ENCODE assay signal across 12 cellular contexts in the genomic region with DNA sequence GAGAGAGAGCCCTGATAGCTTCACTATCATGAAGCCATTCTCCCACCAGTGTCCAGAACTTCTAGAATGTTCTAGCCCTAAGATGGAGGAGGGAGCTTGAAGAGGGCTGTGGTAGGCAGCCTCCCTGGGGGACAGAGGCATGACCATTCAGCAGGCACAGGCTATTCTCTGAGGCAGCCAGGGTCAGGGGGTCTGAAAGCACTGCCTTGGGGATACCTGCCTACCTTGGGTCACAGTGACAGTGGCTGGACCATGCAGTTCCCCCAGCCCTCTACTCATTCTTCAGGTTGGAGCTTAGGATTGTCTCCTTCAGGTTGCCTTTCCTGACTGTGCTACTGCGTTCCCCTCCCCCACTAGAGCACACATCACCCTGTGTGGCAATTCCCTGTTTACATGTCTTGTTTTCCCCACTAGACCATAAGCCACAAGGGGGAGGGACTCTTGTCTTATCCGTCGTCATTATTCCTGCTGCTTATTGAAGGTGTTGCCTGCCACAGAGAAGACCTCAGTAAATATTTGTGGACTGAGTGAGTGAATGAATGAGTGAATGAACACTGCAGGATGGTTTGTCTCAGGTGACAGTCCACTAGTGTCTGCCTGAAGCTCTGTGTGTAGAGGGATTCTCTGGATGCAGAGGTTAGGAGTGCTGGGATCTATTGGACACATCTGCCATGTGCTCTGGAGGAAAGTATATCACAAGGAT. TPM values are rescaled to one million over a fixed set of nuclear protein-coding genes. Genes with fewer than 3 reads are reported as not detected.
A peak's percentile ranks its signal among the peaks of the same experiment; 100 is the strongest.
DNase-seq lines count a peak whose midpoint lies in the region; ATAC-seq and TF ChIP-seq lines count a peak whose summit lies in the region.
"Had no signal": no experiment of that assay in that cellular context is flagged by ENCODE, and none has a peak within 500 bp of the region (broad histone marks: within the 10 kb centered on the region; RNA-seq: fewer than 3 reads in every experiment).

No MANE protein-coding gene starts in this region.

- ATAC-seq in CD4-positive, CD25-positive, alpha-beta regulatory T cell (ENCODE audit: low read depth in 2 of 2), result no peak
- peak; percentile 6 for ATAC-seq in mucosa of descending colon
- ATAC-seq: foreskin keratinocyte had no signal

- no peaks in the 10 kb centered on the region for H3K27me3 ChIP-seq in CD4-positive, CD25-positive, alpha-beta regulatory T cell (ENCODE audit: control insufficient read depth, insufficient read depth, low read length)
- H3K27me3 ChIP-seq in adipocyte (replicated peaks; ENCODE audit: control insufficient read depth, insufficient read depth, low read length), result no peaks in the 10 kb centered on the region
- H3K27me3 ChIP-seq: brain microvascular endothelial cell, foreskin keratinocyte had no signal

- no peak for DNase-seq in CD4-positive, CD25-positive, alpha-beta regulatory T cell
- no peak for DNase-seq in adipocyte (ENCODE audit: low read depth)
- DNase-seq in mucosa of descending colon, result no peak
- DNase-seq in glutamatergic neuron, result no peak
- no peak for DNase-seq in activated CD4-positive, CD25-positive, alpha-beta regulatory T cell (lab: John Stamatoyannopoulos, UW)
- no peak for DNase-seq in NCI-H2081 (lab: John Stamatoyannopoulos, UW)
- DNase-seq in hippocampal formation (lab: John Stamatoyannopoulos, UW), result no peak
- DNase-seq: brain microvascular endothelial cell, foreskin keratinocyte had no signal

- H3K36me3 ChIP-seq in CD4-positive, CD25-positive, alpha-beta regulatory T cell (ENCODE audit: control insufficient read depth, insufficient read depth, low read length), result peaks cover 32% of the 10 kb centered on the region
- H3K36me3 ChIP-seq in adipocyte (ENCODE audit: control insufficient read depth, insufficient read depth, low read length, severe bottlenecking), result peaks cover 44% of the 10 kb centered on the region
- H3K36me3 ChIP-seq in mucosa of descending colon (ENCODE audit: low read depth), result no peaks in the 10 kb centered on the region

- H3K4me3 Mint-ChIP-seq in CD4-positive, CD25-positive, alpha-beta regulatory T cell, result peak overlapping the region in 1 of 4 donors; percentile 79
- H3K4me3 Mint-ChIP-seq in IgD-negative memory B cell, result peak overlapping the region in 2 of 4 donors; percentile 61 to 81
- no peak overlapping the region for H3K4me3 Mint-ChIP-seq in glutamatergic neuron (ENCODE audit: unreplicated experiment)

- peak overlapping the region; percentile 6 for H3K9ac ChIP-seq in adipocyte (ENCODE audit: low read length)

- H3K36me3 Mint-ChIP-seq in CD4-positive, CD25-positive, alpha-beta regulatory T cell, result peaks cover 26% of the 10 kb centered on the region
- peaks cover 4% of the 10 kb centered on the region for H3K36me3 Mint-ChIP-seq in IgD-negative memory B cell
- no peaks in the 10 kb centered on the region for H3K36me3 Mint-ChIP-seq in glutamatergic neuron (ENCODE audit: unreplicated experiment)

- no peaks in the 10 kb centered on the region for H3K27me3 Mint-ChIP-seq in CD4-positive, CD25-positive, alpha-beta regulatory T cell
- no peaks in the 10 kb centered on the region for H3K27me3 Mint-ChIP-seq in IgD-negative memory B cell
- H3K27me3 Mint-ChIP-seq in glutamatergic neuron (ENCODE audit: unreplicated experiment), result peaks cover 16% of the 10 kb centered on the region

- peaks cover 76% of the 10 kb centered on the region for H3K4me1 ChIP-seq in CD4-positive, CD25-positive, alpha-beta regulatory T cell (ENCODE audit: control insufficient read depth, insufficient read depth, low read length, poor library complexity, severe bottlenecking)
- peaks cover 29% of the 10 kb centered on the region for H3K4me1 ChIP-seq in adipocyte (ENCODE audit: control insufficient read depth, insufficient read depth, low read length)
- H3K4me1 ChIP-seq in mucosa of descending colon (ENCODE audit: low read depth), result peaks cover 10% of the 10 kb centered on the region
- H3K4me1 ChIP-seq: foreskin keratinocyte had no signal

- intact Hi-C loops in mucosa of descending colon (cut with DNase I, micrococcal nuclease), result no loop called here

- peaks cover 6 to 86% (median 61%) of the 10 kb centered on the region in 4 donors for H3K4me1 Mint-ChIP-seq in CD4-positive, CD25-positive, alpha-beta regulatory T cell
- peaks cover 37 to 61% (median 39%) of the 10 kb centered on the region in 3 donors for H3K4me1 Mint-ChIP-seq in IgD-negative memory B cell
- H3K4me1 Mint-ChIP-seq in glutamatergic neuron (ENCODE audit: low read depth, unreplicated experiment), result peaks cover 26% of the 10 kb centered on the region

- no peaks in the 10 kb centered on the region for H3K9me3 Mint-ChIP-seq in CD4-positive, CD25-positive, alpha-beta regulatory T cell
- no peaks in the 10 kb centered on the region for H3K9me3 Mint-ChIP-seq in IgD-negative memory B cell
- peaks cover 6% of the 10 kb centered on the region for H3K9me3 Mint-ChIP-seq in glutamatergic neuron (ENCODE audit: unreplicated experiment)

- H3K27ac Mint-ChIP-seq in CD4-positive, CD25-positive, alpha-beta regulatory T cell, result peak overlapping the region; percentile 99 to 100 (median 100)
- peak overlapping the region; percentile 95 to 99 (median 97) for H3K27ac Mint-ChIP-seq in IgD-negative memory B cell
- no peak overlapping the region for H3K27ac Mint-ChIP-seq in glutamatergic neuron (ENCODE audit: unreplicated experiment)

- no peak overlapping the region for H3K4me3 ChIP-seq in CD4-positive, CD25-positive, alpha-beta regulatory T cell (ENCODE audit: low read depth, low read length)
- H3K4me3 ChIP-seq in adipocyte (ENCODE audit: low read length) (peak overlapping the region; percentile 38), mucosa of descending colon (no peak overlapping the region)

- H3K27ac ChIP-seq in CD4-positive, CD25-positive, alpha-beta regulatory T cell (ENCODE audit: insufficient read depth, low read length, poor library complexity, severe bottlenecking), result peak overlapping the region; percentile 99
- H3K27ac ChIP-seq: brain microvascular endothelial cell, foreskin keratinocyte, VCaP had no signal

- no peak for TF ChIP-seq CTCF in mucosa of descending colon (IDR thresholded peaks at IDR 0.05)
- TF ChIP-seq CTCF in glutamatergic neuron (IDR thresholded peaks at IDR 0.05; ENCODE audit: partially characterized antibody, unreplicated experiment), result no peak

- H3K9me3 ChIP-seq in CD4-positive, CD25-positive, alpha-beta regulatory T cell (ENCODE audit: control insufficient read depth in 2 of 2, low read length in 2 of 2), result no peaks in the 10 kb centered on the region
- H3K9me3 ChIP-seq in adipocyte (ENCODE audit: control insufficient read depth, low read length) (no peaks in the 10 kb centered on the region), mucosa of descending colon (no peaks in the 10 kb centered on the region)

RNA-seq across cellular contexts. Expression of a gene that starts 5.2 kb away (rescaled TPM):
- 73.6 TPM for total RNA-seq in CD4-positive, CD25-positive, alpha-beta regulatory T cell
- 10 to 100 TPM in 2 of 4 donors, 1 to 10 TPM in 2; 4.4 to 14.8 (median 10.3) TPM for polyA plus RNA-seq in CD4-positive, CD25-positive, alpha-beta regulatory T cell
- 4.3 TPM for polyA plus RNA-seq in IgD-negative memory B cell
- total RNA-seq in mucosa of descending colon, result 10 to 100 TPM; 22.8 to 30.5 (median 26.9) TPM
- total RNA-seq in glutamatergic neuron (ENCODE audit: unreplicated experiment), result 52.6 TPM

RNA-seq across cellular contexts. Expression of a gene that starts 31.3 kb away (rescaled TPM):
- total RNA-seq in CD4-positive, CD25-positive, alpha-beta regulatory T cell, result 1.3 TPM
- not detected for polyA plus RNA-seq in CD4-positive, CD25-positive, alpha-beta regulatory T cell
- polyA plus RNA-seq in IgD-negative memory B cell, result not detected
- total RNA-seq in mucosa of descending colon (100 to 1,000 TPM; 124 to 282 (median 191) TPM), glutamatergic neuron (ENCODE audit: unreplicated experiment) (0.42 TPM)
- total RNA-seq: skeletal muscle tissue had no signal

RNA-seq across cellular contexts. Expression of a gene that starts 43.9 kb away (rescaled TPM):
- 8.6 TPM for total RNA-seq in CD4-positive, CD25-positive, alpha-beta regulatory T cell
- polyA plus RNA-seq in CD4-positive, CD25-positive, alpha-beta regulatory T cell, result 10 to 100 TPM in 2 of 4 donors, 1 to 10 TPM in 2; 8.3 to 13.2 (median 9.8) TPM
- polyA plus RNA-seq in IgD-negative memory B cell, result 10.6 TPM
- total RNA-seq in mucosa of descending colon (10 to 100 TPM; 16.5 to 22.3 (median 17.5) TPM), glutamatergic neuron (ENCODE audit: unreplicated experiment) (6.7 TPM)

RNA-seq across cellular contexts. Expression of a gene that starts 58.4 kb away (rescaled TPM):
- 45.5 TPM for total RNA-seq in CD4-positive, CD25-positive, alpha-beta regulatory T cell
- 10 to 100 TPM; 12.1 to 32.1 (median 20.5) TPM for polyA plus RNA-seq in CD4-positive, CD25-positive, alpha-beta regulatory T cell
- 20.3 TPM for polyA plus RNA-seq in IgD-negative memory B cell
- total RNA-seq in mucosa of descending colon (10 to 100 TPM; 25.4 to 37.2 (median 27.0) TPM), glutamatergic neuron (ENCODE audit: unreplicated experiment) (21.4 TPM)

Comparison
In these comparisons a context has a peak if more than half of its experiments do, and no peak if none do; other contexts are left out.
1. RNA of a gene that starts 31.3 kb away (total RNA-seq): 124 to 282 TPM in mucosa of descending colon; 1.3 TPM in CD4-positive, CD25-positive, alpha-beta regulatory T cell (single experiment) and 0.42 TPM in glutamatergic neuron (single experiment); every median in the first group is over 10 times any median in the second.